25 cellular contexts compared by ENCODE assay signal in the genomic region with DNA sequence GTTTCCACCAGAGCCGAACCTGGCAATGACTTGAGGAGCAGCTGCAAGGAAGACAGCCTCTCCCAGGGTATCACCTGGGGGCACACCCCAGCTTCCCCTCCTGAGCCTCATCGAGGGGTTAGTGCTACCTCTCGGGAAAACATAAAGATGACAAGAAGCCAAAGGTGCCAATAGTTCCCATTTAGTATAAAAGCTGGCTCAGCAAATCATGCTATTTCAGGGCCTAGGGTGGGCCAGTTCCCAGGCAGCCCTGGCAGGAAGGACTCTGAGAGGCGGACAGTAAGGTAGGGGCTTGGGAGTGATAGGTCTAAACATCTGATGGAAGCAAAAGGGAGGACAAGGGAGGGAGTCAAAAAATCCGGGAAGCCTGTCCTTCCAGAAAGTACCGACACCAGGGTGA. TPM values are rescaled to one million over a fixed set of nuclear protein-coding genes. Genes with fewer than 3 reads are reported as not detected.
DNase-seq lines count a peak whose midpoint lies in the region; ATAC-seq, FAIRE-seq and TF ChIP-seq lines count a peak whose summit lies in the region.
"Had no signal": no experiment of that assay in that cellular context is flagged by ENCODE, and none has a peak within 500 bp of the region (broad histone marks: within the 10 kb centered on the region; RNA-seq: fewer than 3 reads in every experiment).

No MANE protein-coding gene starts in this region.

- peaks cover 9% of the 10 kb centered on the region for H3F3A ChIP-seq in neural progenitor cell (ENCODE audit: low read depth)

- H3K4me3 ChIP-seq in right cardiac atrium (ENCODE audit: low read length) (no peak overlapping the region), heart right ventricle (no peak overlapping the region), parathyroid adenoma (ENCODE audit: low read depth, low read length) (no peak overlapping the region), neural progenitor cell (no peak overlapping the region)
- H3K4me3 ChIP-seq: GM23248, HAP-1 had no signal

- no peaks in the 10 kb centered on the region for H3K36me3 ChIP-seq in heart right ventricle
- H3K36me3 ChIP-seq in parathyroid adenoma (ENCODE audit: control insufficient read depth, insufficient read depth, low read length): no peaks in the 10 kb centered on the region
- no peaks in the 10 kb centered on the region for H3K36me3 ChIP-seq in neural progenitor cell
- H3K36me3 ChIP-seq: BE2C, HAP-1 had no signal

- DNase-seq in right cardiac atrium (no peak), heart right ventricle (no peak), GM19239 (ENCODE audit: insufficient read length, low spot score) (no peak), endothelial cell (ENCODE audit: low spot score) (no peak), neural progenitor cell (ENCODE audit: low spot score) (no peak), pons (ENCODE audit: low spot score) (no peak), DMS79 (lab: John Stamatoyannopoulos, UW) (no peak)
- DNase-seq: ACHN; BE2C; C1 segment of cervical spinal cord; CD4-positive, CD25-positive, alpha-beta regulatory T cell; CD8-positive, alpha-beta memory T cell; COR-L47; DMS 273 treated with DMSO at 0.1 percent for 48 hours; DMS53; GM23248; IMR-90 had no signal

- H3K4me1 ChIP-seq in right cardiac atrium (ENCODE audit: control insufficient read depth, insufficient read depth, low read length) (no peaks in the 10 kb centered on the region), heart right ventricle (peaks cover 0 to 30% (median 18%) of the 10 kb centered on the region in 9 donors), parathyroid adenoma (no peaks in the 10 kb centered on the region), neural progenitor cell (no peaks in the 10 kb centered on the region)
- H3K4me1 ChIP-seq: BE2C, HAP-1 had no signal

- peaks cover 7% of the 10 kb centered on the region for H3K36me3 Mint-ChIP-seq in endothelial cell (ENCODE audit: low read depth, unreplicated experiment)
- no peaks in the 10 kb centered on the region for H3K36me3 Mint-ChIP-seq in neural progenitor cell
- H3K36me3 Mint-ChIP-seq: CD8-positive, alpha-beta memory T cell had no signal

- H3K4me3 Mint-ChIP-seq in endothelial cell (ENCODE audit: unreplicated experiment) (peak overlapping the region; percentile 42), neural progenitor cell (no peak overlapping the region)

- no peaks in the 10 kb centered on the region for H4K20me1 ChIP-seq in neural progenitor cell (ENCODE audit: low read depth)

- H3K4me2 ChIP-seq in parathyroid adenoma (ENCODE audit: low read length) (no peak overlapping the region), neural progenitor cell (no peak overlapping the region)

- H2AFZ ChIP-seq in parathyroid adenoma (no peak overlapping the region), neural progenitor cell (replicated peaks) (no peak overlapping the region)
- H2AFZ ChIP-seq: GM23248 had no signal

- FAIRE-seq in GM19239 (lab: Jason Lieb, UNC): peak; percentile 39
- FAIRE-seq: G401.6, GM12891 had no signal

- H3K79me2 ChIP-seq in parathyroid adenoma (no peaks in the 10 kb centered on the region), neural progenitor cell (ENCODE audit: low read depth) (no peaks in the 10 kb centered on the region)

- H3K4me1 Mint-ChIP-seq in endothelial cell (ENCODE audit: unreplicated experiment) (peaks cover 48% of the 10 kb centered on the region), neural progenitor cell (peaks cover 20% of the 10 kb centered on the region)

- TF ChIP-seq CTCF in heart right ventricle (IDR thresholded peaks at IDR 0.05): no peak
- TF ChIP-seq CTCF in endothelial cell (IDR thresholded peaks at IDR 0.05; ENCODE audit: unreplicated experiment): no peak
- no peak for TF ChIP-seq CTCF in parathyroid adenoma (IDR thresholded peaks at IDR 0.05)
- TF ChIP-seq CTCF in neural progenitor cell (IDR thresholded peaks at IDR 0.05): no peak

- ATAC-seq in right cardiac atrium (no peak), heart right ventricle (no peak)

- H3K27ac Mint-ChIP-seq in endothelial cell (ENCODE audit: unreplicated experiment) (peak overlapping the region; percentile 18), neural progenitor cell (no peak overlapping the region)
- H3K27ac Mint-ChIP-seq: CD4-positive, CD25-positive, alpha-beta regulatory T cell; CD8-positive, alpha-beta memory T cell had no signal

- H3K9me3 ChIP-seq in right cardiac atrium (ENCODE audit: control insufficient read depth, low read length) (no peaks in the 10 kb centered on the region), heart right ventricle (no peaks in the 10 kb centered on the region), parathyroid adenoma (ENCODE audit: control insufficient read depth, low read length) (no peaks in the 10 kb centered on the region), neural progenitor cell (ENCODE audit: low read depth) (no peaks in the 10 kb centered on the region)
- H3K9me3 ChIP-seq: BE2C, HAP-1 had no signal

- no peaks in the 10 kb centered on the region for H3K9me3 Mint-ChIP-seq in endothelial cell (ENCODE audit: unreplicated experiment)
- H3K9me3 Mint-ChIP-seq in neural progenitor cell: peaks cover 3% of the 10 kb centered on the region
- H3K9me3 Mint-ChIP-seq: CD8-positive, alpha-beta memory T cell had no signal

- intact Hi-C loops in right cardiac atrium (cut with DNase I): no loop called here
- intact Hi-C loops in heart right ventricle (cut with DNase I): loop anchor here in 2 of 10 donors (5.0 kb wide), 2 partner anchors 35 to 40 kb away; no protein-coding TSS in a partner anchor

- H3K27ac ChIP-seq in right cardiac atrium (ENCODE audit: low read length) (peak overlapping the region; percentile 68), heart right ventricle (peak overlapping the region in 1 of 10 donors; percentile 24), parathyroid adenoma (peak overlapping the region; percentile 7), neural progenitor cell (no peak overlapping the region)
- H3K27ac ChIP-seq: GM23248, HL-60 had no signal

- H3K27me3 Mint-ChIP-seq in endothelial cell (ENCODE audit: unreplicated experiment) (peaks cover 12% of the 10 kb centered on the region), neural progenitor cell (ENCODE audit: insufficient read depth, low read depth) (peaks cover 37% of the 10 kb centered on the region)

- no peaks in the 10 kb centered on the region for H3K27me3 ChIP-seq in right cardiac atrium (ENCODE audit: control insufficient read depth, insufficient read depth)
- H3K27me3 ChIP-seq in heart right ventricle: peaks cover 0 to 18% (median 0%) of the 10 kb centered on the region in 7 donors
- H3K27me3 ChIP-seq in parathyroid adenoma (ENCODE audit: control insufficient read depth, insufficient read depth, low read length): no peaks in the 10 kb centered on the region
- peaks cover 45% of the 10 kb centered on the region for H3K27me3 ChIP-seq in neural progenitor cell
- H3K27me3 ChIP-seq: BE2C had no signal

- H3K9ac ChIP-seq in parathyroid adenoma (no peak overlapping the region), neural progenitor cell (no peak overlapping the region)
- H3K9ac ChIP-seq: GM23248 had no signal

- WGBS in right cardiac atrium: 70% methylated on average over 6 of the region's 6 CpGs
- WGBS in heart right ventricle, 2 donors: 71 to 72% methylated on average over 6 of the region's 6 CpGs

RNA-seq across cellular contexts. Expression of a gene that starts 46.2 kb away (rescaled TPM):
- total RNA-seq in right cardiac atrium (1 to 10 TPM in 1 of 4 donors, under 1 TPM in 2, not detected in 1; 0.29 to 2.0 (median 0.34) TPM), heart right ventricle (under 1 TPM in 1 of 10 donors, not detected in 9; 0.14 TPM), endothelial cell (ENCODE audit: unreplicated experiment) (29.6 TPM), neural progenitor cell (ENCODE audit: low replicate concordance) (0.06 TPM in 1 of 2 replicates, not detected in the other)
- polyA plus RNA-seq in right cardiac atrium (1.6 TPM), heart right ventricle (under 1 TPM in 1 of 2 donors, not detected in 1; 0.03 TPM)
- total RNA-seq: CD4-positive, CD25-positive, alpha-beta regulatory T cell; CD8-positive, alpha-beta memory T cell; GM23248; HT1080; IMR-90 had no signal
- polyA plus RNA-seq: CD4-positive, CD25-positive, alpha-beta regulatory T cell; CD8-positive, alpha-beta memory T cell; GM23248; IMR-90 had no signal

RNA-seq across cellular contexts. Expression of a gene that starts 50.7 kb away (rescaled TPM):
- total RNA-seq in right cardiac atrium (10 to 100 TPM in 2 of 4 donors, 1 to 10 TPM in 2; 4.2 to 16.8 (median 7.6) TPM), heart right ventricle (10 to 100 TPM in 8 of 10 donors, 1 to 10 TPM in 2; 6.4 to 20.7 (median 12.3) TPM), endothelial cell (ENCODE audit: unreplicated experiment) (0.10 TPM), neural progenitor cell (ENCODE audit: low replicate concordance) (0.59 TPM in 1 of 2 replicates, not detected in the other)
- polyA plus RNA-seq in right cardiac atrium (11.2 TPM), heart right ventricle (10 to 100 TPM; 17.0 to 25.3 TPM)
- total RNA-seq: A172, GM23248, H4, HT1080 had no signal
- polyA plus RNA-seq: GM23248 had no signal

Comparison
In these comparisons a context has a peak if more than half of its experiments do, and no peak if none do; other contexts are left out.
1. RNA of a gene that starts 46.2 kb away (total RNA-seq): 29.6 TPM in endothelial cell (single experiment); 0.29 to 2.0 TPM in right cardiac atrium, 0.06 TPM in neural progenitor cell and 0.14 TPM in heart right ventricle; every median in the first group is over 10 times any median in the second.